ENCODE assay signal across 11 cellular contexts in genomic region chr12:23502259-23502658, GRCh38.
"Had no signal": no experiment of that assay in that cellular context is flagged by ENCODE, and none has a peak within 500 bp of the region (broad histone marks: within the 10 kb centered on the region; RNA-seq: fewer than 3 reads in every experiment).

No MANE protein-coding gene starts in this region.

- ATAC-seq: GM23338, HCT116 had no signal

- H3K4me3 ChIP-seq: GM23248, GM23338, HAP-1 had no signal

- FAIRE-seq: H1, H54 had no signal

- H3K9ac ChIP-seq: GM23248 had no signal

- H3K4me2 ChIP-seq: GM23338 had no signal

- H3K4me3 Mint-ChIP-seq: GM23338, HFFc6 had no signal

- H3K9me3 ChIP-seq: HAP-1 had no signal

- H2AFZ ChIP-seq: GM23248, GM23338 had no signal

- H3K27ac Mint-ChIP-seq: GM23338, HFFc6 had no signal

- H3K27ac ChIP-seq: GM23248 had no signal

- DNase-seq: GM23248, GOT3, H7, H9, HCEC 1CT, HFFc6 had no signal

- H3K4me1 ChIP-seq: HAP-1 had no signal

- H3K36me3 ChIP-seq: HAP-1 had no signal
